In the genomic region with DNA sequence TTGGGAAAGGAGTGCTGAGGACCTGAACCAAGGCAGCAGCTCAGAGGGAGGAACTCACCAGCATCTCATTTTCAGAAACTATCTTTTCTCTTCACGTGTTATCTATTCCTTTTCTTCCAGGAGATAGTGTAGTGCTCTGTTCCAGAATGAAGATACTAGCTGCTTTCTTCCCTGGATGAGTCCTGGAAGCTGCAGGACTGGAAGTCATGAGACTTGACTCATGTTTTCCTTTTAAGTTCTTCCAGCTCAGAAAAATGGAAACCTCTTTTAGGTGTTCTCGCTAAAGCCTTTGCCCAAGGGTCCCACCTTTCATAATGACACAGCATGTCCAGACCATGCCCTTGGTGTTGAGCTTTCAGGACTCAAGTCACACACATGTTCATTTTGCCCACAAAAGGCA, we compare ENCODE assay signal across 1 cellular context.
TF ChIP-seq lines count a peak whose summit lies in the region.

No MANE protein-coding gene starts in this region.

TF ChIP-seq in H1, 55 proteins besides CTCF, POLR2A, EP300 and RAD21 (continued from another document):
- TF ChIP-seq SP1 (IDR thresholded peaks at IDR 0.05; ENCODE audit: low read depth, low read length) (no peak), SIX5 (IDR thresholded peaks at IDR 0.05; ENCODE audit: low read depth, low read length) (no peak), CBX5 (IDR thresholded peaks at IDR 0.05; ENCODE audit: low read depth, low read length) (no peak), ASH2L (IDR thresholded peaks at IDR 0.05; ENCODE audit: low read length) (no peak), RXRA (IDR thresholded peaks at IDR 0.05; ENCODE audit: insufficient read depth, low read depth, low read length) (no peak), SIRT6 (IDR thresholded peaks at IDR 0.05; ENCODE audit: low read length) (no peak), EZH2 (IDR thresholded peaks at IDR 0.05; ENCODE audit: low read depth, low read length, severe bottlenecking) (no peak), KDM4A (IDR thresholded peaks at IDR 0.05; ENCODE audit: low read depth, low read length, severe bottlenecking) (no peak), ZNF274 (IDR thresholded peaks at IDR 0.05; ENCODE audit: borderline replicate concordance, extremely low read depth, low read length) (no peak), TAF1 (IDR thresholded peaks at IDR 0.05; ENCODE audit: low read depth, low read length) (no peak)
